In the genomic region with DNA sequence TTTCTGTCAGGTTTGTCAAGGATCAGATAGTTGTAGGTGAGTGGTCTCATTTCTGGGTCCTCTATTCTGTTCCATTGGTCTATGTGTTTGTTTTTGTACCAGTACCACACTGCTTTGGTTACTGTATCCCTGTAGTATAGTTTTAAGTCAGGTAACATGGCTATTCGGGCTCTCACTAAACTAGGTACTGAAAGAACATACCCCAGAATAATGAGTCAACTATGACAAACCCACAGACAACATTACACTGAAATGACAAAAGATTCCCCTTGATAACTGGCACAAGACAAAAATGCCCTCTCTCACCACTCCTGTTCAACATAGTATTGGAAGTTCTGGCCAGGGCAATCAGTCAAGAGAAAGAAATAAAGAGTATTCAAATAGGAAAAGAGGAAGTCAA, we compare ENCODE assay signal across 21 cellular contexts.
A peak's percentile ranks its signal among the peaks of the same experiment; 100 is the strongest.
DNase-seq lines count a peak whose midpoint lies in the region; ATAC-seq and TF ChIP-seq lines count a peak whose summit lies in the region.
"Had no signal": no experiment of that assay in that cellular context is flagged by ENCODE, and none has a peak within 500 bp of the region (broad histone marks: within the 10 kb centered on the region; RNA-seq: fewer than 3 reads in every experiment).

No MANE protein-coding gene starts in this region.

- no peak overlapping the region for H3K9ac ChIP-seq in BLaER1 treated with 17β-estradiol and CSF1 and Interleukin-3, amounts not matched to agents 10 nM and 100 nM
- H3K9ac ChIP-seq: GM23248 had no signal

- H3K4me2 ChIP-seq in BLaER1 treated with 17β-estradiol and CSF1 and Interleukin-3, amounts not matched to agents 10 nM and 100 nM, result peak overlapping the region in 7 of 11 experiments; percentile 25 to 82 (median 65); a peak in 11 of 22 replicates
- H3K4me2 ChIP-seq: A549 had no signal

- H3K4me1 Mint-ChIP-seq in activated T-helper 17 cell treated with anti-CD3 and anti-CD28 coated beads, Interleukin-2, amount 50 U/mL, for 72 hours, result no peaks in the 10 kb centered on the region
- H3K4me1 Mint-ChIP-seq: CD14-positive monocyte; CD4-positive, alpha-beta memory T cell had no signal

- H3K27ac ChIP-seq in BLaER1 treated with 17β-estradiol and CSF1 and Interleukin-3, amounts not matched to agents 10 nM and 100 nM, result peak overlapping the region in 1 of 11 experiments; percentile 77; a peak in 3 of 22 replicates
- H3K27ac ChIP-seq: 22Rv1, A549, GM23248, HL-60 had no signal

- no peaks in the 10 kb centered on the region for H3K9me3 ChIP-seq in BLaER1 treated with 17β-estradiol and CSF1 and Interleukin-3, amounts not matched to agents 10 nM and 100 nM (replicated peaks in 1 of 11)
- H3K9me3 ChIP-seq: A549, HAP-1 had no signal

- peak; percentile 27 for DNase-seq in NCI-H748 (lab: John Stamatoyannopoulos, UW; ENCODE audit: unreplicated experiment)
- no peak for DNase-seq in NCI-H748 treated with DMSO at 0.1 percent for 48 hours (lab: John Stamatoyannopoulos, UW)
- DNase-seq: AML-193; CD4-positive, alpha-beta memory T cell; DMS153; DMS79; GF-D8; GM23248; IMR-90 had no signal

- H3K27ac Mint-ChIP-seq in activated T-helper 17 cell treated with anti-CD3 and anti-CD28 coated beads, Interleukin-2, amount 50 U/mL, for 72 hours, result no peak overlapping the region
- H3K27ac Mint-ChIP-seq: CD14-positive monocyte; CD4-positive, alpha-beta memory T cell had no signal

- ATAC-seq in HG02610 (IDR thresholded peaks at IDR 0.05; ENCODE audit: unreplicated experiment) (peak; percentile 95), SK-N-SH treated with all-trans-retinoic acid at 6 μM for 48 hours (no peak), GM21360 (IDR thresholded peaks at IDR 0.05; ENCODE audit: unreplicated experiment) (no peak)
- ATAC-seq in activated T-helper 17 cell treated with anti-CD3 and anti-CD28 coated beads, Interleukin-2, amount 50 U/mL, for 72 hours (replicated peaks), result peak; percentile 31
- ATAC-seq: A549, GM12878, K562 had no signal

- H3K36me3 Mint-ChIP-seq in activated T-helper 17 cell treated with anti-CD3 and anti-CD28 coated beads, Interleukin-2, amount 50 U/mL, for 72 hours (ENCODE audit: low read depth), result no peaks in the 10 kb centered on the region
- H3K36me3 Mint-ChIP-seq: CD14-positive monocyte; CD4-positive, alpha-beta memory T cell had no signal

- peaks cover 11% of the 10 kb centered on the region for H3K9me3 Mint-ChIP-seq in activated T-helper 17 cell treated with anti-CD3 and anti-CD28 coated beads, Interleukin-2, amount 50 U/mL, for 72 hours

- no peaks in the 10 kb centered on the region for H3K27me3 Mint-ChIP-seq in activated T-helper 17 cell treated with anti-CD3 and anti-CD28 coated beads, Interleukin-2, amount 50 U/mL, for 72 hours
- H3K27me3 Mint-ChIP-seq: CD4-positive, alpha-beta memory T cell had no signal

- peaks cover 17 to 29% (median 27%) of the 10 kb centered on the region in 10 experiments for H3K4me1 ChIP-seq in BLaER1 treated with 17β-estradiol and CSF1 and Interleukin-3, amounts not matched to agents 10 nM and 100 nM
- H3K4me1 ChIP-seq: A549 had no signal

- no peak overlapping the region for H3K4me3 ChIP-seq in BLaER1 treated with 17β-estradiol and CSF1 and Interleukin-3, amounts not matched to agents 10 nM and 100 nM
- H3K4me3 ChIP-seq: A549, GM12878, GM23248, HAP-1, K562 had no signal

- no peaks in the 10 kb centered on the region for H3K36me3 ChIP-seq in BLaER1 treated with 17β-estradiol and CSF1 and Interleukin-3, amounts not matched to agents 10 nM and 100 nM
- H3K36me3 ChIP-seq: HAP-1 had no signal

- H3K4me3 Mint-ChIP-seq in activated T-helper 17 cell treated with anti-CD3 and anti-CD28 coated beads, Interleukin-2, amount 50 U/mL, for 72 hours, result no peak overlapping the region
- H3K4me3 Mint-ChIP-seq: CD14-positive monocyte; CD4-positive, alpha-beta memory T cell had no signal

- H4K20me1 ChIP-seq in BLaER1 treated with 17β-estradiol and CSF1 and Interleukin-3, amounts not matched to agents 10 nM and 100 nM, result no peaks in the 10 kb centered on the region

- H3K27me3 ChIP-seq in BLaER1 treated with 17β-estradiol and CSF1 and Interleukin-3, amounts not matched to agents 10 nM and 100 nM, result no peaks in the 10 kb centered on the region

TF ChIP-seq in SK-N-SH treated with all-trans-retinoic acid at 6 μM for 48 hours, 23 proteins besides CTCF, POLR2A, EP300 and RAD21:
- TF ChIP-seq TCF4 (CRISPR knock-in tag; IDR thresholded peaks at IDR 0.05; ENCODE audit: borderline replicate concordance) (no peak), ZC3H10 (CRISPR knock-in tag; IDR thresholded peaks at IDR 0.05) (no peak), ZNF70 (CRISPR knock-in tag; IDR thresholded peaks at IDR 0.05) (no peak), BACH2 (CRISPR knock-in tag; IDR thresholded peaks at IDR 0.05; ENCODE audit: borderline replicate concordance) (no peak), ISL1 (CRISPR knock-in tag; IDR thresholded peaks at IDR 0.05) (no peak), ZNF565 (CRISPR knock-in tag; conservative IDR thresholded peaks at IDR 0.05; ENCODE audit: low read depth) (no peak), TOX (CRISPR knock-in tag; IDR thresholded peaks at IDR 0.05; ENCODE audit: borderline replicate concordance) (no peak), ZNF8 (CRISPR knock-in tag; IDR thresholded peaks at IDR 0.05) (no peak), CSDC2 (CRISPR knock-in tag; IDR thresholded peaks at IDR 0.05) (no peak), ARNTL (CRISPR knock-in tag; IDR thresholded peaks at IDR 0.05; ENCODE audit: borderline replicate concordance, low read depth) (no peak), ZFP3 (CRISPR knock-in tag; IDR thresholded peaks at IDR 0.05) (no peak), SNAI2 (CRISPR knock-in tag; IDR thresholded peaks at IDR 0.05) (no peak), ZFP30 (CRISPR knock-in tag; IDR thresholded peaks at IDR 0.05) (no peak)
- TF ChIP-seq, protein P1, sequence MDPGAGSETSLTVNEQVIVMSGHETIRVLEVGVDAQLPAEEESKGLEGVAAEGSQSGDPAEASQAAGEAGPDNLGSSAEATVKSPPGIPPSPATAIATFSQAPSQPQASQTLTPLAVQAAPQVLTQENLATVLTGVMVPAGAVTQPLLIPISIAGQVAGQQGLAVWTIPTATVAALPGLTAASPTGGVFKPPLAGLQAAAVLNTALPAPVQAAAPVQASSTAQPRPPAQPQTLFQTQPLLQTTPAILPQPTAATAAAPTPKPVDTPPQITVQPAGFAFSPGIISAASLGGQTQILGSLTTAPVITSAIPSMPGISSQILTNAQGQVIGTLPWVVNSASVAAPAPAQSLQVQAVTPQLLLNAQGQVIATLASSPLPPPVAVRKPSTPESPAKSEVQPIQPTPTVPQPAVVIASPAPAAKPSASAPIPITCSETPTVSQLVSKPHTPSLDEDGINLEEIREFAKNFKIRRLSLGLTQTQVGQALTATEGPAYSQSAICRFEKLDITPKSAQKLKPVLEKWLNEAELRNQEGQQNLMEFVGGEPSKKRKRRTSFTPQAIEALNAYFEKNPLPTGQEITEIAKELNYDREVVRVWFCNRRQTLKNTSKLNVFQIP (CRISPR knock-in tag; IDR thresholded peaks at IDR 0.05; ENCODE audit: borderline replicate concordance, low read depth), result no peak
- TF ChIP-seq, protein P2, sequence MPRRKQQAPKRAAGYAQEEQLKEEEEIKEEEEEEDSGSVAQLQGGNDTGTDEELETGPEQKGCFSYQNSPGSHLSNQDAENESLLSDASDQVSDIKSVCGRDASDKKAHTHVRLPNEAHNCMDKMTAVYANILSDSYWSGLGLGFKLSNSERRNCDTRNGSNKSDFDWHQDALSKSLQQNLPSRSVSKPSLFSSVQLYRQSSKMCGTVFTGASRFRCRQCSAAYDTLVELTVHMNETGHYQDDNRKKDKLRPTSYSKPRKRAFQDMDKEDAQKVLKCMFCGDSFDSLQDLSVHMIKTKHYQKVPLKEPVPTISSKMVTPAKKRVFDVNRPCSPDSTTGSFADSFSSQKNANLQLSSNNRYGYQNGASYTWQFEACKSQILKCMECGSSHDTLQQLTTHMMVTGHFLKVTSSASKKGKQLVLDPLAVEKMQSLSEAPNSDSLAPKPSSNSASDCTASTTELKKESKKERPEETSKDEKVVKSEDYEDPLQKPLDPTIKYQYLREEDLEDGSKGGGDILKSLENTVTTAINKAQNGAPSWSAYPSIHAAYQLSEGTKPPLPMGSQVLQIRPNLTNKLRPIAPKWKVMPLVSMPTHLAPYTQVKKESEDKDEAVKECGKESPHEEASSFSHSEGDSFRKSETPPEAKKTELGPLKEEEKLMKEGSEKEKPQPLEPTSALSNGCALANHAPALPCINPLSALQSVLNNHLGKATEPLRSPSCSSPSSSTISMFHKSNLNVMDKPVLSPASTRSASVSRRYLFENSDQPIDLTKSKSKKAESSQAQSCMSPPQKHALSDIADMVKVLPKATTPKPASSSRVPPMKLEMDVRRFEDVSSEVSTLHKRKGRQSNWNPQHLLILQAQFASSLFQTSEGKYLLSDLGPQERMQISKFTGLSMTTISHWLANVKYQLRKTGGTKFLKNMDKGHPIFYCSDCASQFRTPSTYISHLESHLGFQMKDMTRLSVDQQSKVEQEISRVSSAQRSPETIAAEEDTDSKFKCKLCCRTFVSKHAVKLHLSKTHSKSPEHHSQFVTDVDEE (CRISPR knock-in tag; IDR thresholded peaks at IDR 0.05), result no peak
- TF ChIP-seq, protein P3, sequence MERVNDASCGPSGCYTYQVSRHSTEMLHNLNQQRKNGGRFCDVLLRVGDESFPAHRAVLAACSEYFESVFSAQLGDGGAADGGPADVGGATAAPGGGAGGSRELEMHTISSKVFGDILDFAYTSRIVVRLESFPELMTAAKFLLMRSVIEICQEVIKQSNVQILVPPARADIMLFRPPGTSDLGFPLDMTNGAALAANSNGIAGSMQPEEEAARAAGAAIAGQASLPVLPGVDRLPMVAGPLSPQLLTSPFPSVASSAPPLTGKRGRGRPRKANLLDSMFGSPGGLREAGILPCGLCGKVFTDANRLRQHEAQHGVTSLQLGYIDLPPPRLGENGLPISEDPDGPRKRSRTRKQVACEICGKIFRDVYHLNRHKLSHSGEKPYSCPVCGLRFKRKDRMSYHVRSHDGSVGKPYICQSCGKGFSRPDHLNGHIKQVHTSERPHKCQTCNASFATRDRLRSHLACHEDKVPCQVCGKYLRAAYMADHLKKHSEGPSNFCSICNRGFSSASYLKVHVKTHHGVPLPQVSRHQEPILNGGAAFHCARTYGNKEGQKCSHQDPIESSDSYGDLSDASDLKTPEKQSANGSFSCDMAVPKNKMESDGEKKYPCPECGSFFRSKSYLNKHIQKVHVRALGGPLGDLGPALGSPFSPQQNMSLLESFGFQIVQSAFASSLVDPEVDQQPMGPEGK (CRISPR knock-in tag; IDR thresholded peaks at IDR 0.05; ENCODE audit: borderline replicate concordance), result no peak

Comparison
In these comparisons a context has a peak if more than half of its experiments do, and no peak if none do; other contexts are left out.
1. ATAC-seq: peak in HG02610 (single experiment) and activated T-helper 17 cell treated with anti-CD3 and anti-CD28 coated beads, Interleukin-2, amount 50 U/mL, for 72 hours (single experiment); none in SK-N-SH treated with all-trans-retinoic acid at 6 μM for 48 hours (single experiment) and GM21360 (single experiment).